Comparison of ENCODE assay signal across 29 cellular contexts in genomic region chr15:88858934-88859333, GRCh38. TPM values are rescaled to one million over a fixed set of nuclear protein-coding genes. Genes with fewer than 3 reads are reported as not detected.
"Had no signal": no experiment of that assay in that cellular context is flagged by ENCODE, and none has a peak within 500 bp of the region (broad histone marks: within the 10 kb centered on the region; RNA-seq: fewer than 3 reads in every experiment).

No MANE protein-coding gene starts in this region.

- H3K27ac Mint-ChIP-seq: naive thymus-derived CD8-positive, alpha-beta T cell; nephron progenitor cell; progenitor cell of endocrine pancreas; stimulated activated effector memory CD8-positive, alpha-beta T cell treated with anti-CD3 and anti-CD28 coated beads, Interleukin-12 subunit alpha, Interleukin-12 subunit beta, amount 100 ng/mL, for 72 hours; stimulated activated naive B cell treated with anti-CD40 and anti-IgM and Interleukin-4, amounts not matched to agents 10 μg/mL and 1 μg/mL and 100 μg/mL, for 72 hours; stimulated activated naive CD8-positive, alpha-beta T cell treated with anti-CD3 and anti-CD28 coated beads, Interleukin-15, Interleukin-2, amounts not matched to agents 100 ng/mL and 50 ng/mL, for 24 hours had no signal

- H3K79me2 ChIP-seq: parathyroid adenoma had no signal

- H3K36me3 ChIP-seq: ovary, right lobe of liver, sigmoid colon, stomach, thyroid gland, transverse colon, upper lobe of left lung, vagina had no signal

- H2AFZ ChIP-seq: parathyroid adenoma had no signal

- DNase-seq: naive B cell; naive thymus-derived CD8-positive, alpha-beta T cell; nephron progenitor cell; occipital lobe; ovary; psoas muscle; right cardiac atrium; sigmoid colon; small intestine; stimulated activated CD4-positive, alpha-beta T cell treated with anti-CD3 and anti-CD28 coated beads, Interleukin-15, amount 100 ng/mL, for 24 hours; stimulated activated CD4-positive, alpha-beta T cell treated with anti-CD3 and anti-CD28 coated beads, Interleukin-2, amount 100 ng/mL, for 24 hours; stimulated activated CD4-positive, alpha-beta T cell treated with anti-CD3 and anti-CD28 coated beads, Interleukin-2, amount 100 ng/mL, for 48 hours; stimulated activated CD4-positive, alpha-beta T cell treated with anti-CD3 and anti-CD28 coated beads, Interleukin-4, amount 100 ng/mL, for 24 hours; stimulated activated naive B cell treated with anti-CD40 and anti-IgM and Interleukin-4, amounts not matched to agents 10 μg/mL and 1 μg/mL and 100 μg/mL, for 72 hours; stimulated activated naive CD4-positive, alpha-beta T cell treated with Interleukin-2 at 50 U/mL for 16 hours; stomach; thyroid gland; transverse colon; upper lobe of left lung had no signal

- H3K4me1 ChIP-seq: parathyroid adenoma, psoas muscle, right lobe of liver, sigmoid colon, stomach, thyroid gland, transverse colon, upper lobe of left lung, vagina had no signal

- H3K4me3 Mint-ChIP-seq: naive B cell; naive thymus-derived CD8-positive, alpha-beta T cell; nephron progenitor cell; neural crest cell; stimulated activated effector memory CD8-positive, alpha-beta T cell treated with anti-CD3 and anti-CD28 coated beads, Interleukin-12 subunit alpha, Interleukin-12 subunit beta, amount 100 ng/mL, for 72 hours; stimulated activated naive B cell treated with anti-CD40 and anti-IgM and Interleukin-4, amounts not matched to agents 10 μg/mL and 1 μg/mL and 100 μg/mL, for 72 hours; stimulated activated naive CD8-positive, alpha-beta T cell treated with anti-CD3 and anti-CD28 coated beads, Interleukin-15, Interleukin-2, amounts not matched to agents 100 ng/mL and 50 ng/mL, for 24 hours had no signal

- H3K36me3 Mint-ChIP-seq: stimulated activated effector memory CD8-positive, alpha-beta T cell treated with anti-CD3 and anti-CD28 coated beads, Interleukin-12 subunit alpha, Interleukin-12 subunit beta, amount 100 ng/mL, for 72 hours had no signal

- ATAC-seq: naive thymus-derived CD8-positive, alpha-beta T cell; psoas muscle; right cardiac atrium; right lobe of liver; stimulated activated effector memory CD8-positive, alpha-beta T cell treated with anti-CD3 and anti-CD28 coated beads, Interleukin-12 subunit alpha, Interleukin-12 subunit beta, amount 100 ng/mL, for 72 hours; stimulated activated naive B cell treated with anti-CD40 and anti-IgM and Interleukin-4, amounts not matched to agents 10 μg/mL and 1 μg/mL and 100 μg/mL, for 72 hours had no signal

- H3K9me3 Mint-ChIP-seq: neural crest cell had no signal

- H3K27ac ChIP-seq: ovary, parathyroid adenoma, psoas muscle, right lobe of liver, sigmoid colon, stomach, thoracic aorta, thyroid gland, transverse colon, upper lobe of left lung, vagina had no signal

- H3K4me3 ChIP-seq: ovary, psoas muscle, right lobe of liver, sigmoid colon, stomach, thoracic aorta, thyroid gland, transverse colon, upper lobe of left lung, vagina had no signal

- H3K9ac ChIP-seq: parathyroid adenoma had no signal

- H3K27me3 ChIP-seq: ovary, right lobe of liver, thyroid gland, upper lobe of left lung, vagina had no signal

- H3K4me1 Mint-ChIP-seq: naive B cell; naive thymus-derived CD8-positive, alpha-beta T cell; neural crest cell; stimulated activated effector memory CD8-positive, alpha-beta T cell treated with anti-CD3 and anti-CD28 coated beads, Interleukin-12 subunit alpha, Interleukin-12 subunit beta, amount 100 ng/mL, for 72 hours; stimulated activated naive B cell treated with anti-CD40 and anti-IgM and Interleukin-4, amounts not matched to agents 10 μg/mL and 1 μg/mL and 100 μg/mL, for 72 hours had no signal

- FAIRE-seq: small intestine, urothelium cell line had no signal

- H3K9me3 ChIP-seq: ovary, psoas muscle, right lobe of liver, thoracic aorta, thyroid gland, transverse colon, upper lobe of left lung, vagina had no signal

RNA-seq across cellular contexts. Expression of gene ACAN, which starts 55.7 kb away (rescaled TPM):
- total RNA-seq: naive thymus-derived CD8-positive, alpha-beta T cell; subcutaneous adipose tissue had no signal
